ENCODE assay signal across 10 cellular contexts in genomic region chr14:22824711-22825359, GRCh38. TPM values are rescaled to one million over a fixed set of nuclear protein-coding genes. Genes with fewer than 3 reads are reported as not detected.
DNase-seq lines count a peak whose midpoint lies in the region; ATAC-seq lines count a peak whose summit lies in the region.
"Had no signal": no experiment of that assay in that cellular context is flagged by ENCODE, and none has a peak within 500 bp of the region (broad histone marks: within the 10 kb centered on the region; RNA-seq: fewer than 3 reads in every experiment).

No MANE protein-coding gene starts in this region.

- no peak overlapping the region for H2BK15ac ChIP-seq in mesendoderm (replicated peaks; ENCODE audit: low read depth)

- H3K18ac ChIP-seq in mesendoderm (ENCODE audit: low read length) = peak overlapping the region; percentile 61

- H3K27ac ChIP-seq in BLaER1 treated with 17β-estradiol and CSF1 and Interleukin-3, amounts not matched to agents 10 nM and 100 nM = peak overlapping the region in 10 of 11 experiments; percentile 68 to 83 (median 76); a peak in 21 of 22 replicates
- H3K27ac ChIP-seq in HUES6 (ENCODE audit: low read depth, low read length) (no peak overlapping the region), mesendoderm (ENCODE audit: low read depth, low read length) (peak overlapping the region; percentile 10)
- H3K27ac ChIP-seq in CD8-positive, alpha-beta memory T cell (ENCODE audit: low read depth, low read length) = no peak overlapping the region
- H3K27ac ChIP-seq: cardiac muscle cell had no signal

- H3K23ac ChIP-seq in mesendoderm (ENCODE audit: low read length) = no peak overlapping the region

- H3K4me1 Mint-ChIP-seq in activated CD4-positive, alpha-beta memory T cell treated with anti-CD3 and anti-CD28 coated beads for 36 hours (ENCODE audit: low read depth) = peaks cover 25% of the 10 kb centered on the region
- peaks cover 13 to 22% (median 16%) of the 10 kb centered on the region in 3 donors for H3K4me1 Mint-ChIP-seq in CD8-positive, alpha-beta memory T cell

- intact Hi-C loops in activated CD4-positive, alpha-beta memory T cell treated with anti-CD3 and anti-CD28 coated beads for 36 hours (cut with micrococcal nuclease) = loop anchor here (5.0 kb wide), 1 partner anchor 157 kb away; the partner anchor contains the start of gene AJUBA

- peak overlapping the region in 10 of 11 experiments; percentile 21 to 73 (median 63); a peak in 18 of 22 replicates for H3K9ac ChIP-seq in BLaER1 treated with 17β-estradiol and CSF1 and Interleukin-3, amounts not matched to agents 10 nM and 100 nM
- peak overlapping the region; percentile 14 for H3K9ac ChIP-seq in HUES6 (ENCODE audit: low read length)
- H3K9ac ChIP-seq in mesendoderm (ENCODE audit: low read length) = no peak overlapping the region

- H3K36me3 ChIP-seq in BLaER1 treated with 17β-estradiol and CSF1 and Interleukin-3, amounts not matched to agents 10 nM and 100 nM = no peaks in the 10 kb centered on the region
- H3K36me3 ChIP-seq in HUES6 (ENCODE audit: control insufficient read depth, insufficient read depth, low read length) (no peaks in the 10 kb centered on the region), mesendoderm (ENCODE audit: control insufficient read depth, insufficient read depth, low read length) (no peaks in the 10 kb centered on the region)
- no peaks in the 10 kb centered on the region for H3K36me3 ChIP-seq in CD8-positive, alpha-beta memory T cell (ENCODE audit: insufficient read depth, low read length)
- H3K36me3 ChIP-seq: cardiac muscle cell had no signal

- no peak overlapping the region for H4K8ac ChIP-seq in mesendoderm (ENCODE audit: low read depth, low read length)

- H4K20me1 ChIP-seq in BLaER1 treated with 17β-estradiol and CSF1 and Interleukin-3, amounts not matched to agents 10 nM and 100 nM = no peaks in the 10 kb centered on the region

- peak overlapping the region; percentile 6 for H2BK120ac ChIP-seq in mesendoderm (ENCODE audit: low read depth, low read length)

- no peaks in the 10 kb centered on the region for H3K9me3 ChIP-seq in BLaER1 treated with 17β-estradiol and CSF1 and Interleukin-3, amounts not matched to agents 10 nM and 100 nM (replicated peaks in 1 of 11)
- no peaks in the 10 kb centered on the region for H3K9me3 ChIP-seq in HUES6 (ENCODE audit: control insufficient read depth, insufficient read depth, low read depth, low read length)
- H3K9me3 ChIP-seq in CD8-positive, alpha-beta memory T cell (ENCODE audit: low read length) = no peaks in the 10 kb centered on the region

- H3K27me3 ChIP-seq in BLaER1 treated with 17β-estradiol and CSF1 and Interleukin-3, amounts not matched to agents 10 nM and 100 nM = no peaks in the 10 kb centered on the region
- H3K27me3 ChIP-seq in HUES6 (ENCODE audit: control insufficient read depth, insufficient read depth, low read length) (no peaks in the 10 kb centered on the region), mesendoderm (ENCODE audit: insufficient read depth, low read length, poor library complexity) (no peaks in the 10 kb centered on the region)
- no peaks in the 10 kb centered on the region for H3K27me3 ChIP-seq in CD8-positive, alpha-beta memory T cell (ENCODE audit: insufficient read depth, low read length, poor library complexity, severe bottlenecking)
- H3K27me3 ChIP-seq: cardiac muscle cell had no signal

- peaks cover under 1% of the 10 kb centered on the region for H3K79me2 ChIP-seq in mesendoderm (ENCODE audit: control insufficient read depth, insufficient read depth, low read length)

- peaks cover 5% of the 10 kb centered on the region for H3K36me3 Mint-ChIP-seq in activated CD4-positive, alpha-beta memory T cell treated with anti-CD3 and anti-CD28 coated beads for 36 hours
- peaks cover 0 to 2% (median 0%) of the 10 kb centered on the region in 3 donors for H3K36me3 Mint-ChIP-seq in CD8-positive, alpha-beta memory T cell

- CTCF ChIA-PET in activated CD4-positive, alpha-beta memory T cell treated with anti-CD3 and anti-CD28 coated beads for 36 hours (lab: Charles Lee) = interaction anchor here (0.7 to 14.0 kb wide), 7 partner anchors 19 to 255 kb away, joined by 3 to 228 read pairs (median 5); partner anchors contain the start of gene OXA1L
- CTCF ChIA-PET in CD8-positive, alpha-beta memory T cell (lab: Charles Lee) = interaction anchor here (0.7 to 7.2 kb wide), 11 partner anchors 8 to 1851 kb away, joined by 3 to 149 read pairs (median 12); partner anchors contain the start of genes AJUBA, OXA1L and REM2

- ATAC-seq in HG03457 (IDR thresholded peaks at IDR 0.05; ENCODE audit: unreplicated experiment) = no peak
- ATAC-seq: sciatic nerve had no signal

- peaks cover 8% of the 10 kb centered on the region for H3K27me3 Mint-ChIP-seq in activated CD4-positive, alpha-beta memory T cell treated with anti-CD3 and anti-CD28 coated beads for 36 hours
- H3K27me3 Mint-ChIP-seq in CD8-positive, alpha-beta memory T cell = peaks cover 35 to 39% of the 10 kb centered on the region in 2 donors

- H2BK5ac ChIP-seq in mesendoderm (ENCODE audit: low read length) = peak overlapping the region; percentile 6

- peak overlapping the region; percentile 40 for H3K56ac ChIP-seq in mesendoderm (ENCODE audit: low read length)

- peak; percentile 28 for DNase-seq in activated CD4-positive, alpha-beta memory T cell treated with anti-CD3 and anti-CD28 coated beads for 36 hours
- DNase-seq in mesendoderm (peak; percentile 85), NCI-H2081 (lab: John Stamatoyannopoulos, UW) (no peak), activated gamma-delta T cell treated with Interleukin-2 at 50 U/mL for 16 hours (no peak)
- no peak for DNase-seq in CD8-positive, alpha-beta memory T cell

- no peak overlapping the region for H2AK5ac ChIP-seq in mesendoderm (ENCODE audit: low read length)

- WGBS in mesendoderm (ENCODE audit: extremely low coverage, insufficient coverage, low lambda C conversion rate) = no CpG with 5 or more reads among the region's 8 CpGs

- no peak overlapping the region for H3K4me3 Mint-ChIP-seq in activated CD4-positive, alpha-beta memory T cell treated with anti-CD3 and anti-CD28 coated beads for 36 hours
- H3K4me3 Mint-ChIP-seq in CD8-positive, alpha-beta memory T cell = peak overlapping the region in 1 of 7 donors; percentile 47

- no peak overlapping the region for H4K5ac ChIP-seq in mesendoderm (ENCODE audit: low read length)

- H3K4me2 ChIP-seq in BLaER1 treated with 17β-estradiol and CSF1 and Interleukin-3, amounts not matched to agents 10 nM and 100 nM = peak overlapping the region; percentile 61 to 98 (median 77)
- H3K4me2 ChIP-seq in mesendoderm (ENCODE audit: low read length) = no peak overlapping the region

- POLR2A ChIA-PET in activated CD4-positive, alpha-beta memory T cell treated with anti-CD3 and anti-CD28 coated beads for 36 hours (lab: Charles Lee) = no interaction called here
- POLR2A ChIA-PET in CD8-positive, alpha-beta memory T cell (lab: Charles Lee) = interaction anchor here (0.6 to 1.1 kb wide), 3 partner anchors 46 to 64 kb away, joined by 4 to 6 read pairs (median 4); no protein-coding TSS in a partner anchor

- no peaks in the 10 kb centered on the region for H3K79me1 ChIP-seq in mesendoderm (ENCODE audit: low read length)

- 0 out of 20 replicates have a peak overlapping the region, but pooled peaks of 2 of the 10 experiments have one; percentile 1 to 25 for H3K4me3 ChIP-seq in BLaER1 treated with 17β-estradiol and CSF1 and Interleukin-3, amounts not matched to agents 10 nM and 100 nM
- H3K4me3 ChIP-seq in HUES6 (ENCODE audit: low read depth, low read length) = no peak overlapping the region
- no peak overlapping the region for H3K4me3 ChIP-seq in mesendoderm (ENCODE audit: low read length)
- no peak overlapping the region for H3K4me3 ChIP-seq in CD8-positive, alpha-beta memory T cell (ENCODE audit: low read length)
- H3K4me3 ChIP-seq: cardiac muscle cell had no signal

- no peak overlapping the region for H3K27ac Mint-ChIP-seq in activated CD4-positive, alpha-beta memory T cell treated with anti-CD3 and anti-CD28 coated beads for 36 hours
- H3K27ac Mint-ChIP-seq in CD8-positive, alpha-beta memory T cell = no peak overlapping the region

- peaks cover 52 to 72% (median 61%) of the 10 kb centered on the region in 10 experiments for H3K4me1 ChIP-seq in BLaER1 treated with 17β-estradiol and CSF1 and Interleukin-3, amounts not matched to agents 10 nM and 100 nM
- H3K4me1 ChIP-seq in HUES6 (ENCODE audit: control insufficient read depth, insufficient read depth, low read length) (peaks cover 34% of the 10 kb centered on the region), mesendoderm (ENCODE audit: control insufficient read depth, low read depth, low read length) (peaks cover 13% of the 10 kb centered on the region)
- H3K4me1 ChIP-seq in CD8-positive, alpha-beta memory T cell (ENCODE audit: insufficient read depth, low read length) = peaks cover 19% of the 10 kb centered on the region

- H3K9me3 Mint-ChIP-seq in activated CD4-positive, alpha-beta memory T cell treated with anti-CD3 and anti-CD28 coated beads for 36 hours = no peaks in the 10 kb centered on the region
- H3K9me3 Mint-ChIP-seq in CD8-positive, alpha-beta memory T cell = no peaks in the 10 kb centered on the region

- H3K4ac ChIP-seq in mesendoderm (ENCODE audit: low read depth, low read length) = peak overlapping the region; percentile 77

RNA-seq across cellular contexts. Expression of gene MRPL52, which starts 4.9 kb away (rescaled TPM):
- 100 to 1,000 TPM; 152 to 156 TPM for total RNA-seq in activated CD4-positive, alpha-beta memory T cell treated with anti-CD3 and anti-CD28 coated beads for 36 hours
- polyA plus RNA-seq in mesendoderm (2013, experiment 1 of 2) = 355 TPM
- polyA plus RNA-seq in mesendoderm (2013, experiment 2 of 2) = 362 TPM
- total RNA-seq in CD8-positive, alpha-beta memory T cell = 100 to 1,000 TPM; 181 to 185 TPM
- 139 TPM for polyA plus RNA-seq in CD8-positive, alpha-beta memory T cell

RNA-seq across cellular contexts. Expression of gene SLC7A7, which starts 9.6 kb away (rescaled TPM):
- total RNA-seq in activated CD4-positive, alpha-beta memory T cell treated with anti-CD3 and anti-CD28 coated beads for 36 hours = under 1 TPM; 0.10 to 0.34 TPM
- 8.9 TPM for polyA plus RNA-seq in mesendoderm (2013, experiment 1 of 2)
- 8.0 TPM for polyA plus RNA-seq in mesendoderm (2013, experiment 2 of 2)
- total RNA-seq in CD8-positive, alpha-beta memory T cell = under 1 TPM; 0.70 to 0.75 TPM
- polyA plus RNA-seq in CD8-positive, alpha-beta memory T cell = not detected

RNA-seq across cellular contexts. Expression of gene MMP14, which starts 11.6 kb away (rescaled TPM):
- 1 to 10 TPM; 1.1 to 1.4 TPM for total RNA-seq in activated CD4-positive, alpha-beta memory T cell treated with anti-CD3 and anti-CD28 coated beads for 36 hours
- 188 TPM for polyA plus RNA-seq in mesendoderm (2013, experiment 1 of 2)
- 174 TPM for polyA plus RNA-seq in mesendoderm (2013, experiment 2 of 2)
- total RNA-seq in CD8-positive, alpha-beta memory T cell = 1 to 10 TPM; 1.4 to 1.7 TPM
- not detected for polyA plus RNA-seq in CD8-positive, alpha-beta memory T cell

RNA-seq across cellular contexts. Expression of gene LRP10, which starts 46.7 kb away (rescaled TPM):
- 10 to 100 TPM; 62.4 to 64.3 TPM for total RNA-seq in activated CD4-positive, alpha-beta memory T cell treated with anti-CD3 and anti-CD28 coated beads for 36 hours
- polyA plus RNA-seq in mesendoderm (2013, experiment 1 of 2) = 11.7 TPM
- polyA plus RNA-seq in mesendoderm (2013, experiment 2 of 2) = 11.5 TPM
- total RNA-seq in CD8-positive, alpha-beta memory T cell = 10 to 100 TPM; 33.4 to 38.1 TPM
- 105 TPM for polyA plus RNA-seq in CD8-positive, alpha-beta memory T cell

RNA-seq across cellular contexts. Expression of gene REM2, which starts 58.2 kb away (rescaled TPM):
- total RNA-seq in activated CD4-positive, alpha-beta memory T cell treated with anti-CD3 and anti-CD28 coated beads for 36 hours = under 1 TPM; 0.36 to 0.77 TPM
- 1.1 TPM for polyA plus RNA-seq in mesendoderm (2013, experiment 1 of 2)
- 1.2 TPM for polyA plus RNA-seq in mesendoderm (2013, experiment 2 of 2)
- total RNA-seq in CD8-positive, alpha-beta memory T cell = under 1 TPM; 0.33 TPM
- 1.0 TPM for polyA plus RNA-seq in CD8-positive, alpha-beta memory T cell

Comparison
In these comparisons a context has a peak if more than half of its experiments do, and no peak if none do; other contexts are left out.
1. H3K27ac ChIP-seq: peak in BLaER1 treated with 17β-estradiol and CSF1 and Interleukin-3, amounts not matched to agents 10 nM and 100 nM (10 of 11) and mesendoderm (single experiment); none in HUES6 (single experiment) and CD8-positive, alpha-beta memory T cell (single experiment).
2. DNase-seq: peak in activated CD4-positive, alpha-beta memory T cell treated with anti-CD3 and anti-CD28 coated beads for 36 hours (single experiment) and mesendoderm (single experiment); none in NCI-H2081 (0 of 2), activated gamma-delta T cell treated with Interleukin-2 at 50 U/mL for 16 hours (single experiment) and CD8-positive, alpha-beta memory T cell (0 of 5).